In genomic region chr11:35107866-35108265, GRCh38 we compare ENCODE assay signal across 22 cellular contexts. TPM values are rescaled to one million over a fixed set of nuclear protein-coding genes. Genes with fewer than 3 reads are reported as not detected.
A peak's percentile ranks its signal among the peaks of the same experiment; 100 is the strongest.
DNase-seq lines count a peak whose midpoint lies in the region; ATAC-seq lines count a peak whose summit lies in the region.
"Had no signal": no experiment of that assay in that cellular context is flagged by ENCODE, and none has a peak within 500 bp of the region (broad histone marks: within the 10 kb centered on the region; RNA-seq: fewer than 3 reads in every experiment).

No MANE protein-coding gene starts in this region.

- intact Hi-C loops in activated naive CD4-positive, alpha-beta T cell treated with anti-CD3 and anti-CD28 coated beads for 36 hours (cut with micrococcal nuclease): loop anchor here (1.0 kb wide), 1 partner anchor 31 kb away; the partner anchor contains the start of gene CD44

- H3K27ac Mint-ChIP-seq in activated naive CD4-positive, alpha-beta T cell treated with anti-CD3 and anti-CD28 coated beads for 36 hours: no peak overlapping the region
- H3K27ac Mint-ChIP-seq in activated T-helper 17 cell treated with anti-CD3 and anti-CD28 coated beads, Interleukin-2, amount 50 U/mL, for 72 hours: no peak overlapping the region
- H3K27ac Mint-ChIP-seq: neural progenitor cell; stimulated activated effector memory CD8-positive, alpha-beta T cell treated with anti-CD3 and anti-CD28 coated beads, Interleukin-12 subunit alpha, Interleukin-12 subunit beta, amount 100 ng/mL, for 72 hours had no signal

- no peaks in the 10 kb centered on the region for H3K27me3 Mint-ChIP-seq in activated naive CD4-positive, alpha-beta T cell treated with anti-CD3 and anti-CD28 coated beads for 36 hours (ENCODE audit: low read depth)
- H3K27me3 Mint-ChIP-seq in activated T-helper 17 cell treated with anti-CD3 and anti-CD28 coated beads, Interleukin-2, amount 50 U/mL, for 72 hours: no peaks in the 10 kb centered on the region

- no peak overlapping the region for H3K4me3 Mint-ChIP-seq in activated naive CD4-positive, alpha-beta T cell treated with anti-CD3 and anti-CD28 coated beads for 36 hours
- no peak overlapping the region for H3K4me3 Mint-ChIP-seq in activated T-helper 17 cell treated with anti-CD3 and anti-CD28 coated beads, Interleukin-2, amount 50 U/mL, for 72 hours
- H3K4me3 Mint-ChIP-seq: neural progenitor cell; stimulated activated effector memory CD8-positive, alpha-beta T cell treated with anti-CD3 and anti-CD28 coated beads, Interleukin-12 subunit alpha, Interleukin-12 subunit beta, amount 100 ng/mL, for 72 hours had no signal

- peaks cover 4% of the 10 kb centered on the region for H3K9me3 Mint-ChIP-seq in activated naive CD4-positive, alpha-beta T cell treated with anti-CD3 and anti-CD28 coated beads for 36 hours
- H3K9me3 Mint-ChIP-seq in activated T-helper 17 cell treated with anti-CD3 and anti-CD28 coated beads, Interleukin-2, amount 50 U/mL, for 72 hours: no peaks in the 10 kb centered on the region
- H3K9me3 Mint-ChIP-seq: neural progenitor cell; stimulated activated effector memory CD8-positive, alpha-beta T cell treated with anti-CD3 and anti-CD28 coated beads, Interleukin-12 subunit alpha, Interleukin-12 subunit beta, amount 100 ng/mL, for 72 hours had no signal

- peaks cover 58% of the 10 kb centered on the region for H3K4me1 Mint-ChIP-seq in activated naive CD4-positive, alpha-beta T cell treated with anti-CD3 and anti-CD28 coated beads for 36 hours (ENCODE audit: low read depth)
- peaks cover 45% of the 10 kb centered on the region for H3K4me1 Mint-ChIP-seq in activated T-helper 17 cell treated with anti-CD3 and anti-CD28 coated beads, Interleukin-2, amount 50 U/mL, for 72 hours
- H3K4me1 Mint-ChIP-seq: neural progenitor cell had no signal

- H3K36me3 Mint-ChIP-seq in activated naive CD4-positive, alpha-beta T cell treated with anti-CD3 and anti-CD28 coated beads for 36 hours (ENCODE audit: low read depth): peaks cover 5% of the 10 kb centered on the region
- H3K36me3 Mint-ChIP-seq in activated T-helper 17 cell treated with anti-CD3 and anti-CD28 coated beads, Interleukin-2, amount 50 U/mL, for 72 hours (ENCODE audit: low read depth): no peaks in the 10 kb centered on the region
- H3K36me3 Mint-ChIP-seq: neural progenitor cell; stimulated activated effector memory CD8-positive, alpha-beta T cell treated with anti-CD3 and anti-CD28 coated beads, Interleukin-12 subunit alpha, Interleukin-12 subunit beta, amount 100 ng/mL, for 72 hours had no signal

- CTCF ChIA-PET in activated naive CD4-positive, alpha-beta T cell treated with anti-CD3 and anti-CD28 coated beads for 36 hours (lab: Charles Lee): interaction anchor here (0.7 to 0.9 kb wide), 3 partner anchors 16 to 77 kb away, joined by 3 read pairs; no protein-coding TSS in a partner anchor

- DNase-seq in activated naive CD4-positive, alpha-beta T cell treated with anti-CD3 and anti-CD28 coated beads for 36 hours: peak; percentile 41
- no peak for DNase-seq in activated naive CD4-positive, alpha-beta T cell (lab: John Stamatoyannopoulos, UW)
- DNase-seq in MV-4-11 (lab: John Stamatoyannopoulos, UW): peak; percentile 62
- peak; percentile 38 for DNase-seq in UCSD-AML1 (lab: John Stamatoyannopoulos, UW; ENCODE audit: unreplicated experiment)
- no peak for DNase-seq in occipital lobe (lab: John Stamatoyannopoulos, UW)
- no peak for DNase-seq in activated CD8-positive, alpha-beta memory T cell treated with anti-CD3 and anti-CD28 coated beads, Interleukin-2, amount 50 U/mL, for 4 hours
- no peak for DNase-seq in EL
- DNase-seq: activated CD4-positive, alpha-beta T cell treated with anti-CD3 and anti-CD28 coated beads for 4 hours; activated CD8-positive, alpha-beta memory T cell treated with anti-CD3 and anti-CD28 coated beads, Interleukin-2, amount 50 U/mL, for 48 hours; activated gamma-delta T cell; DMS79 treated with DMSO at 0.1 percent for 48 hours; effector CD4-positive, alpha-beta T cell; midbrain; NCI-H1694; NK-92 treated with Interleukin-12 subunit alpha and Interleukin-12 subunit beta, amount 100 ng/mL, for 24 hours; SHP77; tibial artery had no signal

- no peak for ATAC-seq in activated T-helper 17 cell treated with anti-CD3 and anti-CD28 coated beads, Interleukin-2, amount 50 U/mL, for 72 hours (replicated peaks)
- ATAC-seq: A549; HCT116; stimulated activated effector memory CD8-positive, alpha-beta T cell treated with anti-CD3 and anti-CD28 coated beads, Interleukin-12 subunit alpha, Interleukin-12 subunit beta, amount 100 ng/mL, for 72 hours had no signal

RNA-seq across cellular contexts. Expression of gene CD44, which starts 31.1 kb away (rescaled TPM):
- 100 to 1,000 TPM; 389 to 405 TPM for total RNA-seq in activated naive CD4-positive, alpha-beta T cell treated with anti-CD3 and anti-CD28 coated beads for 36 hours
- total RNA-seq in occipital lobe: 6.2 TPM
- 100 to 1,000 TPM; 408 to 664 TPM for total RNA-seq in activated T-helper 17 cell treated with anti-CD3 and anti-CD28 coated beads, Interleukin-2, amount 50 U/mL, for 72 hours

Comparison
In these comparisons a context has a peak if more than half of its experiments do, and no peak if none do; other contexts are left out.
1. DNase-seq: peak in activated naive CD4-positive, alpha-beta T cell treated with anti-CD3 and anti-CD28 coated beads for 36 hours (single experiment), MV-4-11 (single experiment) and UCSD-AML1 (single experiment); none in activated naive CD4-positive, alpha-beta T cell (0 of 4), occipital lobe (single experiment), activated CD8-positive, alpha-beta memory T cell treated with anti-CD3 and anti-CD28 coated beads, Interleukin-2, amount 50 U/mL, for 4 hours (single experiment) and EL (single experiment).
2. RNA of gene CD44, which starts 31.1 kb away (total RNA-seq): 408 to 664 TPM in activated T-helper 17 cell treated with anti-CD3 and anti-CD28 coated beads, Interleukin-2, amount 50 U/mL, for 72 hours and 389 to 405 TPM in activated naive CD4-positive, alpha-beta T cell treated with anti-CD3 and anti-CD28 coated beads for 36 hours; 6.2 TPM in occipital lobe (single experiment); every median in the first group is over 10 times any median in the second.